ENCODE assay signal across 1 cellular context in the genomic region with DNA sequence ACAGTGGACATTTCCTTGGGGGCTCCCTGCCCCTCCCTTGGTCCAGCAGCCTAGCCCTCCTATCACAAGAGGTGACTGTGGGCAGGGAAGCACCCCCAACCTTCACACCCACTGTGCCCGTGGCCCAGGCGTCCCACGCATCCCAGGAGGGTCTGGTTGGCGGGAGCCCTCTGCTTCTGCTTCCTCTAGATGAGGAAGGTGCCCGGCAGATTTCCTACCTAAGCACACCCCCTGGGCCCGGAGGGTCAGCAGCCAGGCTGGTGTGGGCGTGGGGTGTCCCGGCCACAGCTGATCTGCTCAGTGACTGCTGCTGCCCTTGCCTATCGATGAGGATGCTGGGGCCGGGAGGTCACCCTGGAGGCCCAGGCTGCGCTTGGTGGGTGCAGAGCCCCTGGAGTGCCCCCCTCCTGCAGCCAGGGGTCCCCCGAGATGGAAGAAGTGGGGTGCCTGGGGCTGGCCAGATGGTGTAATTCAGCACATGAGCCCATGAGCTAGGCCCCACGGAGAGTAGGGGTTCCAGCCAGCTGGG.
TF ChIP-seq lines count a peak whose summit lies in the region.

No MANE protein-coding gene starts in this region.

TF ChIP-seq in HepG2, 621 proteins besides CTCF, POLR2A, EP300 and RAD21 (continued from another document):
- TF ChIP-seq, protein P1, sequence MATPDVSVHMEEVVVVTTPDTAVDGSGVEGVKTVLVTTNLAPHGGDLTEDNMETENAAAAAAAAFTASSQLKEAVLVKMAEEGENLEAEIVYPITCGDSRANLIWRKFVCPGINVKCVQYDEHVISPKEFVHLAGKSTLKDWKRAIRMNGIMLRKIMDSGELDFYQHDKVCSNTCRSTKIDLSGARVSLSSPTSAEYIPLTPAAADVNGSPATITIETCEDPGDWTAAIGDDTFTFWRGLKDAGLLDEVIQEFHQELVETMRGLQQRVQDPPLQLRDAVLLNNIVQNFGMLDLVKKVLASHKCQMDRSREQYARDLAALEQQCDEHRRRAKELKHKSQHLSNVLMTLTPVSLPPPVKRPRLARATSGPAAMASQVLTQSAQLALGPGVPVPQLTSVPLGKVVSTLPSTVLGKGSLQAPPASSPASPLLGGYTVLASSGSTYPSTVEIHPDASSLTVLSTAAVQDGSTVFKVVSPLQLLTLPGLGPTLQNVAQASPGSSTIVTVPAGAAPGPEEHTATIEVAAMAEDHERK (CRISPR knock-in tag; IDR thresholded peaks at IDR 0.05; ENCODE audit: low read depth): no peak
- TF ChIP-seq ZNF563 (CRISPR knock-in tag; IDR thresholded peaks at IDR 0.05) (no peak), RAD51 (IDR thresholded peaks at IDR 0.05; ENCODE audit: borderline replicate concordance) (no peak), ZSCAN29 (CRISPR knock-in tag; conservative IDR thresholded peaks at IDR 0.05) (no peak), RFX1 (IDR thresholded peaks at IDR 0.05) (no peak), KDM6A (CRISPR knock-in tag; IDR thresholded peaks at IDR 0.05; ENCODE audit: low read depth) (no peak), ZNF501 (CRISPR knock-in tag; IDR thresholded peaks at IDR 0.05) (no peak), CBFB (CRISPR knock-in tag; IDR thresholded peaks at IDR 0.05) (no peak), HNRNPLL (IDR thresholded peaks at IDR 0.05; ENCODE audit: low read depth, low read length, poor library complexity, severe bottlenecking) (no peak), NCOR1 (IDR thresholded peaks at IDR 0.05; ENCODE audit: borderline replicate concordance, low read length) (no peak), FOXA1 (IDR thresholded peaks at IDR 0.05) (no peak), FOXA1 (CRISPR knock-in tag; IDR thresholded peaks at IDR 0.05) (no peak)
- TF ChIP-seq, protein P2, sequence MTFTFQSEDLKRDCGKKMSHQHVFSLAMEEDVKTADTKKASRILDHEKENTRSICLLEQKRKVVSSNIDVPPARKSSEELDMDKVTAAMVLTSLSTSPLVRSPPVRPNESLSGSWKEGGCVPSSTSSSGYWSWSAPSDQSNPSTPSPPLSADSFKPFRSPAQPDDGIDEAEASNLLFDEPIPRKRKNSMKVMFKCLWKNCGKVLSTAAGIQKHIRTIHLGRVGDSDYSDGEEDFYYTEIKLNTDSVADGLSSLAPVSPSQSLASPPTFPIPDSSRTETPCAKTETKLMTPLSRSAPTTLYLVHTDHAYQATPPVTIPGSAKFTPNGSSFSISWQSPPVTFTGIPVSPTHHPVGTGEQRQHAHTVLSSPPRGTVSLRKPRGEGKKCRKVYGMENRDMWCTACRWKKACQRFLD (CRISPR knock-in tag; IDR thresholded peaks at IDR 0.05; ENCODE audit: borderline replicate concordance): no peak
TF ChIP-seq in HepG2: peak in this region for 0.
